1 cellular context compared by ENCODE assay signal in genomic region chr12:14841761-14842160, GRCh38.
TF ChIP-seq lines count a peak whose summit lies in the region.

No MANE protein-coding gene starts in this region.

TF ChIP-seq in HepG2, 621 proteins besides CTCF, POLR2A, EP300 and RAD21 (continues in another document):
- TF ChIP-seq, protein P1, sequence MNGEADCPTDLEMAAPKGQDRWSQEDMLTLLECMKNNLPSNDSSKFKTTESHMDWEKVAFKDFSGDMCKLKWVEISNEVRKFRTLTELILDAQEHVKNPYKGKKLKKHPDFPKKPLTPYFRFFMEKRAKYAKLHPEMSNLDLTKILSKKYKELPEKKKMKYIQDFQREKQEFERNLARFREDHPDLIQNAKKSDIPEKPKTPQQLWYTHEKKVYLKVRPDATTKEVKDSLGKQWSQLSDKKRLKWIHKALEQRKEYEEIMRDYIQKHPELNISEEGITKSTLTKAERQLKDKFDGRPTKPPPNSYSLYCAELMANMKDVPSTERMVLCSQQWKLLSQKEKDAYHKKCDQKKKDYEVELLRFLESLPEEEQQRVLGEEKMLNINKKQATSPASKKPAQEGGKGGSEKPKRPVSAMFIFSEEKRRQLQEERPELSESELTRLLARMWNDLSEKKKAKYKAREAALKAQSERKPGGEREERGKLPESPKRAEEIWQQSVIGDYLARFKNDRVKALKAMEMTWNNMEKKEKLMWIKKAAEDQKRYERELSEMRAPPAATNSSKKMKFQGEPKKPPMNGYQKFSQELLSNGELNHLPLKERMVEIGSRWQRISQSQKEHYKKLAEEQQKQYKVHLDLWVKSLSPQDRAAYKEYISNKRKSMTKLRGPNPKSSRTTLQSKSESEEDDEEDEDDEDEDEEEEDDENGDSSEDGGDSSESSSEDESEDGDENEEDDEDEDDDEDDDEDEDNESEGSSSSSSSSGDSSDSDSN (CRISPR knock-in tag; IDR thresholded peaks at IDR 0.05), result no peak
- TF ChIP-seq HNRNPUL1 (IDR thresholded peaks at IDR 0.05; ENCODE audit: low read depth, low read length) (no peak), ZNF441 (CRISPR knock-in tag; IDR thresholded peaks at IDR 0.05; ENCODE audit: borderline replicate concordance) (no peak), ZNF891 (CRISPR knock-in tag; IDR thresholded peaks at IDR 0.05) (no peak), CBFB (CRISPR knock-in tag; IDR thresholded peaks at IDR 0.05) (no peak), ZNF747 (CRISPR knock-in tag; IDR thresholded peaks at IDR 0.05; ENCODE audit: borderline replicate concordance) (no peak), POLR2AphosphoS5 (IDR thresholded peaks at IDR 0.05; ENCODE audit: low read depth, low read length) (peak; percentile 61), RXRA (CRISPR knock-in tag; IDR thresholded peaks at IDR 0.05) (no peak; the same call in 1 of the 2 replicates), MTF1 (CRISPR knock-in tag; IDR thresholded peaks at IDR 0.05) (no peak), NCOA1 (CRISPR knock-in tag; IDR thresholded peaks at IDR 0.05) (no peak), MTA3 (CRISPR knock-in tag; IDR thresholded peaks at IDR 0.05) (no peak), HOXA9 (CRISPR knock-in tag; IDR thresholded peaks at IDR 0.05; ENCODE audit: borderline replicate concordance) (no peak), ARNTL (CRISPR knock-in tag; IDR thresholded peaks at IDR 0.05) (no peak), DMAP1 (CRISPR knock-in tag; IDR thresholded peaks at IDR 0.05) (no peak), ZNF816 (CRISPR knock-in tag; IDR thresholded peaks at IDR 0.05; ENCODE audit: borderline replicate concordance) (no peak), ZNF235 (CRISPR knock-in tag; IDR thresholded peaks at IDR 0.05; ENCODE audit: borderline replicate concordance) (no peak), ZNF530 (CRISPR knock-in tag; IDR thresholded peaks at IDR 0.05; ENCODE audit: low read depth) (no peak), ZNF512 (CRISPR knock-in tag; IDR thresholded peaks at IDR 0.05) (no peak), ZNF550 (CRISPR knock-in tag; IDR thresholded peaks at IDR 0.05; ENCODE audit: borderline replicate concordance) (no peak), CREB3 (CRISPR knock-in tag; IDR thresholded peaks at IDR 0.05) (no peak), ZKSCAN1 (IDR thresholded peaks at IDR 0.05; ENCODE audit: low read length) (no peak), SETDB1 (CRISPR knock-in tag; IDR thresholded peaks at IDR 0.05; ENCODE audit: borderline replicate concordance) (no peak), ZNF230 (CRISPR knock-in tag; IDR thresholded peaks at IDR 0.05) (no peak), ZNF44 (CRISPR knock-in tag; IDR thresholded peaks at IDR 0.05) (no peak), ZNF737 (CRISPR knock-in tag; IDR thresholded peaks at IDR 0.05; ENCODE audit: borderline replicate concordance) (no peak), SALL1 (CRISPR knock-in tag; IDR thresholded peaks at IDR 0.05) (peak; percentile 63), HNF1A (IDR thresholded peaks at IDR 0.05; ENCODE audit: low read depth) (no peak; the same call in 1 of the 2 replicates), HNF1A (CRISPR knock-in tag; IDR thresholded peaks at IDR 0.05; ENCODE audit: borderline replicate concordance) (no peak), JARID2 (CRISPR knock-in tag; IDR thresholded peaks at IDR 0.05; ENCODE audit: insufficient replicate concordance) (no peak), AGO2 (optimal IDR thresholded peaks at IDR 0.05; ENCODE audit: low read depth, low read length) (no peak), ZMYM3 (CRISPR knock-in tag; IDR thresholded peaks at IDR 0.05) (no peak), PRDM4 (CRISPR knock-in tag; IDR thresholded peaks at IDR 0.05; ENCODE audit: borderline replicate concordance) (no peak), ZFY (CRISPR knock-in tag; IDR thresholded peaks at IDR 0.05) (0 out of 2 replicates have a peak, but pooled peaks have one; percentile 19), ZNF724P (CRISPR knock-in tag; IDR thresholded peaks at IDR 0.05; ENCODE audit: borderline replicate concordance) (peak; percentile 43; the same call in 1 of the 2 replicates), RXRB (CRISPR knock-in tag; IDR thresholded peaks at IDR 0.05; ENCODE audit: borderline replicate concordance) (no peak), KMT2B (CRISPR knock-in tag; IDR thresholded peaks at IDR 0.05) (0 out of 2 replicates have a peak, but pooled peaks have one; percentile 25), POLR2G (IDR thresholded peaks at IDR 0.05; ENCODE audit: low read depth, low read length) (peak; percentile 60), GZF1 (CRISPR knock-in tag; IDR thresholded peaks at IDR 0.05) (no peak), RCOR2 (CRISPR knock-in tag; IDR thresholded peaks at IDR 0.05) (no peak), FOXA1 (IDR thresholded peaks at IDR 0.05) (no peak), FOXA1 (CRISPR knock-in tag; IDR thresholded peaks at IDR 0.05) (no peak), ZNF83 (CRISPR knock-in tag; IDR thresholded peaks at IDR 0.05; ENCODE audit: borderline replicate concordance) (no peak), RNF2 (conservative IDR thresholded peaks at IDR 0.05; ENCODE audit: low read depth) (no peak), THAP11 (CRISPR knock-in tag; IDR thresholded peaks at IDR 0.05) (peak; percentile 6; the same call in 1 of the 2 replicates)
- TF ChIP-seq, protein P2, sequence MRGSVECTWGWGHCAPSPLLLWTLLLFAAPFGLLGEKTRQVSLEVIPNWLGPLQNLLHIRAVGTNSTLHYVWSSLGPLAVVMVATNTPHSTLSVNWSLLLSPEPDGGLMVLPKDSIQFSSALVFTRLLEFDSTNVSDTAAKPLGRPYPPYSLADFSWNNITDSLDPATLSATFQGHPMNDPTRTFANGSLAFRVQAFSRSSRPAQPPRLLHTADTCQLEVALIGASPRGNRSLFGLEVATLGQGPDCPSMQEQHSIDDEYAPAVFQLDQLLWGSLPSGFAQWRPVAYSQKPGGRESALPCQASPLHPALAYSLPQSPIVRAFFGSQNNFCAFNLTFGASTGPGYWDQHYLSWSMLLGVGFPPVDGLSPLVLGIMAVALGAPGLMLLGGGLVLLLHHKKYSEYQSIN (CRISPR knock-in tag; IDR thresholded peaks at IDR 0.05; ENCODE audit: borderline replicate concordance), result no peak
- TF ChIP-seq, protein P3, sequence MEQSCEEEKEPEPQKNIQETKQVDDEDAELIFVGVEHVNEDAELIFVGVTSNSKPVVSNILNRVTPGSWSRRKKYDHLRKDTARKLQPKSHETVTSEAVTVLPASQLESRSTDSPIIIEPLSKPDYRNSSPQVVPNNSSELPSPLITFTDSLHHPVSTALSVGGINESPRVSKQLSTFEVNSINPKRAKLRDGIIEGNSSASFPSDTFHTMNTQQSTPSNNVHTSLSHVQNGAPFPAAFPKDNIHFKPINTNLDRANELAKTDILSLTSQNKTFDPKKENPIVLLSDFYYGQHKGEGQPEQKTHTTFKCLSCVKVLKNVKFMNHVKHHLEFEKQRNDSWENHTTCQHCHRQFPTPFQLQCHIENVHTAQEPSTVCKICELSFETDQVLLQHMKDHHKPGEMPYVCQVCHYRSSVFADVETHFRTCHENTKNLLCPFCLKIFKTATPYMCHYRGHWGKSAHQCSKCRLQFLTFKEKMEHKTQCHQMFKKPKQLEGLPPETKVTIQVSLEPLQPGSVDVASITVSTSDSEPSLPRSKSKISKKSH (CRISPR knock-in tag; IDR thresholded peaks at IDR 0.05; ENCODE audit: borderline replicate concordance), result no peak
- TF ChIP-seq, protein P4, sequence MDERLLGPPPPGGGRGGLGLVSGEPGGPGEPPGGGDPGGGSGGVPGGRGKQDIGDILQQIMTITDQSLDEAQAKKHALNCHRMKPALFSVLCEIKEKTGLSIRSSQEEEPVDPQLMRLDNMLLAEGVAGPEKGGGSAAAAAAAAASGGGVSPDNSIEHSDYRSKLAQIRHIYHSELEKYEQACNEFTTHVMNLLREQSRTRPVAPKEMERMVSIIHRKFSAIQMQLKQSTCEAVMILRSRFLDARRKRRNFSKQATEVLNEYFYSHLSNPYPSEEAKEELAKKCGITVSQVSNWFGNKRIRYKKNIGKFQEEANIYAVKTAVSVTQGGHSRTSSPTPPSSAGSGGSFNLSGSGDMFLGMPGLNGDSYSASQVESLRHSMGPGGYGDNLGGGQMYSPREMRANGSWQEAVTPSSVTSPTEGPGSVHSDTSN (CRISPR knock-in tag; IDR thresholded peaks at IDR 0.05), result no peak
- TF ChIP-seq, protein P5, sequence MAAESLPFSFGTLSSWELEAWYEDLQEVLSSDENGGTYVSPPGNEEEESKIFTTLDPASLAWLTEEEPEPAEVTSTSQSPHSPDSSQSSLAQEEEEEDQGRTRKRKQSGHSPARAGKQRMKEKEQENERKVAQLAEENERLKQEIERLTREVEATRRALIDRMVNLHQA (CRISPR knock-in tag; IDR thresholded peaks at IDR 0.05), result no peak
